8 cellular contexts compared by ENCODE assay signal in the genomic region with DNA sequence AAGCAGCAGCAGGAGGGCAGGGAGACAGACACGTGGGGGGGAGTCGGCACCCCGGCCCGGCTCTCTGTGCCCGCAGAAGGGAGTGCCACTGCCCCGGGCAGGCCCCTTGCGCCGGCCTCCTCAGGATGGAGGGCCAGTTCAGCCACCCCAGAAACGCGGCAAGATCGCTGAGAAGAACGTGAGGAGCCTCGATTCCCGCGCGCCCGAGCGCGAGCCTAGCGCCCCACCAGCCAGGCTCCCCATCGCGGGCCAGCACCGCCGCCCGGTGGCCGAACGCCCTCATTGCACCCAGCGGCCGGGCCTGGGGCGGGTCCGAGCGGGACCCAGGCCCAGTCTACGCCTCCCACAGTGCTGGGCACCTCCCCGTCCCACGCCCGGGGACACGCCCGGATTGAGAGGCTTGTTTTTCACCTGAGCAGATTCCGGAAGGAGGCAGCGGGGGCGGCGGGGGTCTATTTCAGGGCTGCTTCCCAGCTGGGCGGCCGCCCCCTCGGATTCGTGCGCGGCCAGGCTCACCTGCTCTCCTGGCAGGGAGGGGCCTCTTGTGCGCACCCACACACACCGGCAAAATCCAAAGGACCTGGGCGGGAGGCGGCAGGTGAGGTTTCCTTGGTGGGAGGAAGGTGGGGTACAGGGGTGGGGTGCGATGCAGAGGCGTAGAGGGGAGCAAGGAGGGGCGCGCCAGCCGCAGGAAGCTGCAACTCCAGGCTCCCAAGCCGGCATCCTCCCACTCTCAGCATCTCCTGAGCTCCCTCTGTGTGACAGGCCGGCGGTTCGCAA. TPM values are rescaled to one million over a fixed set of nuclear protein-coding genes. Genes with fewer than 3 reads are reported as not detected.
DNase-seq lines count a peak whose midpoint lies in the region; ATAC-seq and TF ChIP-seq lines count a peak whose summit lies in the region.

No MANE protein-coding gene starts in this region.

- no peak overlapping the region for H3K4me3 ChIP-seq in lung

- no peaks in the 10 kb centered on the region for H3K9me3 Mint-ChIP-seq in activated CD4-positive, alpha-beta T cell treated with anti-CD3 and anti-CD28 coated beads, Interleukin-2, amount 10 ng/mL, durations not matched to agents 7 days and 5 days
- peaks cover 4% of the 10 kb centered on the region for H3K9me3 Mint-ChIP-seq in dendritic cell treated with granulocyte-macrophage colony-stimulating factor and Interleukin-4, amounts not matched to agents 40 ng/mL and 50 ng/mL, for 4 days

- no peaks in the 10 kb centered on the region for H3K36me3 Mint-ChIP-seq in activated CD4-positive, alpha-beta T cell treated with anti-CD3 and anti-CD28 coated beads, Interleukin-2, amount 10 ng/mL, durations not matched to agents 7 days and 5 days (ENCODE audit: low read depth)
- H3K36me3 Mint-ChIP-seq in dendritic cell treated with granulocyte-macrophage colony-stimulating factor and Interleukin-4, amounts not matched to agents 40 ng/mL and 50 ng/mL, for 4 days (ENCODE audit: low read depth) = no peaks in the 10 kb centered on the region

- no peak overlapping the region for H3K27ac Mint-ChIP-seq in activated CD4-positive, alpha-beta T cell treated with anti-CD3 and anti-CD28 coated beads, Interleukin-2, amount 10 ng/mL, durations not matched to agents 7 days and 5 days
- no peak overlapping the region for H3K27ac Mint-ChIP-seq in dendritic cell treated with granulocyte-macrophage colony-stimulating factor and Interleukin-4, amounts not matched to agents 40 ng/mL and 50 ng/mL, for 4 days

- no peak overlapping the region for H3K4me3 Mint-ChIP-seq in activated CD4-positive, alpha-beta T cell treated with anti-CD3 and anti-CD28 coated beads, Interleukin-2, amount 10 ng/mL, durations not matched to agents 7 days and 5 days
- H3K4me3 Mint-ChIP-seq in dendritic cell treated with granulocyte-macrophage colony-stimulating factor and Interleukin-4, amounts not matched to agents 40 ng/mL and 50 ng/mL, for 4 days = peak overlapping the region; percentile 45

- H3K27ac ChIP-seq in lung (ENCODE audit: low read depth in 1 of 2, low read length in 1 of 2) = no peak overlapping the region

- H3K9me3 ChIP-seq in lung (ENCODE audit: control insufficient read depth in 2 of 2, insufficient read depth in 1 of 2, low read length in 1 of 2) = peaks cover 0 to 7% of the 10 kb centered on the region in 2 donors

- no peaks in the 10 kb centered on the region for H3K4me1 Mint-ChIP-seq in activated CD4-positive, alpha-beta T cell treated with anti-CD3 and anti-CD28 coated beads, Interleukin-2, amount 10 ng/mL, durations not matched to agents 7 days and 5 days
- H3K4me1 Mint-ChIP-seq in dendritic cell treated with granulocyte-macrophage colony-stimulating factor and Interleukin-4, amounts not matched to agents 40 ng/mL and 50 ng/mL, for 4 days (ENCODE audit: low read depth) = peaks cover 27% of the 10 kb centered on the region

- H3K36me3 ChIP-seq in lung (ENCODE audit: control insufficient read depth in 2 of 2, insufficient read depth in 2 of 2, low read length in 2 of 2) = no peaks in the 10 kb centered on the region

- 7 to 8% methylated on average over 38 to 61 of the region's 61 CpGs for WGBS in lung, 2 donors

- intact Hi-C loops in dendritic cell treated with granulocyte-macrophage colony-stimulating factor and Interleukin-4, amounts not matched to agents 40 ng/mL and 50 ng/mL, for 4 days (cut with micrococcal nuclease) = loop anchor here (1.0 kb wide), 3 partner anchors 100 to 411 kb away; no protein-coding TSS in a partner anchor

- CTCF ChIA-PET in activated CD4-positive, alpha-beta T cell treated with anti-CD3 and anti-CD28 coated beads, Interleukin-2, amount 10 ng/mL, durations not matched to agents 7 days and 5 days (lab: Charles Lee) = interaction anchor here (0.7 to 1.9 kb wide), 8 partner anchors 9 to 153 kb away, joined by 3 to 8 read pairs (median 3); no protein-coding TSS in a partner anchor

- peaks cover 0 to 5% of the 10 kb centered on the region in 2 donors for H3K4me1 ChIP-seq in lung (ENCODE audit: control insufficient read depth in 2 of 2, insufficient read depth in 2 of 2, low read length in 2 of 2)

- TF ChIP-seq CTCF in lung (IDR thresholded peaks at IDR 0.05; ENCODE audit: control extremely low read depth, extremely low read depth) = peak; percentile 73

- POLR2A ChIA-PET in activated CD4-positive, alpha-beta T cell treated with anti-CD3 and anti-CD28 coated beads, Interleukin-2, amount 10 ng/mL, durations not matched to agents 7 days and 5 days (lab: Charles Lee) = no interaction called here

- no peak for ATAC-seq in lung (ENCODE audit: insufficient read depth, low FRiP score)

- peak; percentile 7 for DNase-seq in NCI-H1092 treated with DMSO at 0.1 percent for 48 hours (lab: John Stamatoyannopoulos, UW)
- DNase-seq in NCI-H1092 (lab: John Stamatoyannopoulos, UW) = no peak
- DNase-seq in NCI-H1105 treated with DMSO at 0.1 percent for 48 hours (lab: John Stamatoyannopoulos, UW) = peak; percentile 50
- DNase-seq in activated CD4-positive, alpha-beta T cell treated with anti-CD3 and anti-CD28 coated beads, Interleukin-2, amount 10 ng/mL, durations not matched to agents 7 days and 5 days = peak; percentile 64
- no peak for DNase-seq in lung (ENCODE audit: low spot score)
- DNase-seq in stimulated activated CD8-positive, alpha-beta memory T cell treated with anti-CD3 and anti-CD28 coated beads, Interleukin-15, amount 100 ng/mL, for 4 hours (ENCODE audit: low read depth in 2 of 2) = peak; percentile 30 to 37
- DNase-seq in putamen (ENCODE audit: low spot score) = no peak

- H3K27me3 ChIP-seq in lung (ENCODE audit: control insufficient read depth, insufficient read depth) = no peaks in the 10 kb centered on the region

- H3K27me3 Mint-ChIP-seq in activated CD4-positive, alpha-beta T cell treated with anti-CD3 and anti-CD28 coated beads, Interleukin-2, amount 10 ng/mL, durations not matched to agents 7 days and 5 days = peaks cover 51% of the 10 kb centered on the region
- H3K27me3 Mint-ChIP-seq in dendritic cell treated with granulocyte-macrophage colony-stimulating factor and Interleukin-4, amounts not matched to agents 40 ng/mL and 50 ng/mL, for 4 days = peaks cover 73% of the 10 kb centered on the region

RNA-seq across cellular contexts. Expression of a gene that starts 9.0 kb away (rescaled TPM):
- not detected for total RNA-seq in activated CD4-positive, alpha-beta T cell treated with anti-CD3 and anti-CD28 coated beads, Interleukin-2, amount 10 ng/mL, durations not matched to agents 7 days and 5 days
- total RNA-seq in lung = under 1 TPM; 0.12 to 0.34 TPM
- under 1 TPM; 0.02 to 0.06 TPM for polyA plus RNA-seq in lung

Comparison
In these comparisons a context has a peak if more than half of its experiments do, and no peak if none do; other contexts are left out.
1. DNase-seq: peak in NCI-H1092 treated with DMSO at 0.1 percent for 48 hours (single experiment), NCI-H1105 treated with DMSO at 0.1 percent for 48 hours (single experiment), activated CD4-positive, alpha-beta T cell treated with anti-CD3 and anti-CD28 coated beads, Interleukin-2, amount 10 ng/mL, durations not matched to agents 7 days and 5 days (single experiment) and stimulated activated CD8-positive, alpha-beta memory T cell treated with anti-CD3 and anti-CD28 coated beads, Interleukin-15, amount 100 ng/mL, for 4 hours (2 of 2); none in NCI-H1092 (single experiment), lung (single experiment) and putamen (single experiment).